17 cellular contexts compared by ENCODE assay signal in genomic region chr1:208799186-208799585, GRCh38.
DNase-seq lines count a peak whose midpoint lies in the region; ATAC-seq and TF ChIP-seq lines count a peak whose summit lies in the region.
"Had no signal": no experiment of that assay in that cellular context is flagged by ENCODE, and none has a peak within 500 bp of the region (broad histone marks: within the 10 kb centered on the region; RNA-seq: fewer than 3 reads in every experiment).

No MANE protein-coding gene starts in this region.

- no peaks in the 10 kb centered on the region for H3K9me2 ChIP-seq in GM23338 (ENCODE audit: insufficient read depth)

- no peaks in the 10 kb centered on the region for H3K27me3 ChIP-seq in GM23338 (ENCODE audit: insufficient read depth)

- H3K36me3 ChIP-seq in GM23338 (ENCODE audit: insufficient read depth), result no peaks in the 10 kb centered on the region

- no peaks in the 10 kb centered on the region for H3K36me3 Mint-ChIP-seq in HFFc6 (ENCODE audit: low read depth)
- no peaks in the 10 kb centered on the region for H3K36me3 Mint-ChIP-seq in GM23338 (ENCODE audit: low read depth)

- H3K27me3 Mint-ChIP-seq in HFFc6 (ENCODE audit: insufficient read depth) (no peaks in the 10 kb centered on the region), GM23338 (ENCODE audit: insufficient read depth, low read depth, poor library complexity) (peaks cover 2% of the 10 kb centered on the region)

- H3K4me1 Mint-ChIP-seq in HFFc6 (ENCODE audit: low read depth) (no peaks in the 10 kb centered on the region), GM23338 (peaks cover 39% of the 10 kb centered on the region)
- H3K4me1 Mint-ChIP-seq: B cell had no signal

- H3K4me1 ChIP-seq in GM23338 (ENCODE audit: insufficient read depth), result peaks cover 28% of the 10 kb centered on the region

- H3K4me3 Mint-ChIP-seq in HFFc6 (no peak overlapping the region), GM23338 (no peak overlapping the region)
- H3K4me3 Mint-ChIP-seq: B cell; CD4-positive, alpha-beta T cell; H9 had no signal

- no peak overlapping the region for H3K27ac ChIP-seq in GM23338 (ENCODE audit: low read depth)

- ATAC-seq in GM18867 (IDR thresholded peaks at IDR 0.05; ENCODE audit: unreplicated experiment) (no peak), GM23338 (no peak)
- ATAC-seq: HepG2 had no signal

- H3K27ac Mint-ChIP-seq in HFFc6 (no peak overlapping the region), GM23338 (no peak overlapping the region)
- H3K27ac Mint-ChIP-seq: B cell; CD4-positive, alpha-beta T cell had no signal

- DNase-seq in EL, result peak; percentile 36
- no peak for DNase-seq in LNCaP clone FGC (ENCODE audit: low read depth)
- peak; percentile 1 for DNase-seq in T1000 (lab: John Stamatoyannopoulos, UW)
- DNase-seq in islet precursor cell, result peak; percentile 64
- no peak for DNase-seq in HFFc6
- no peak for DNase-seq in GM23338 (ENCODE audit: low spot score)
- no peak for DNase-seq in HPDE6-E6E7 (ENCODE audit: extremely low spot score)
- DNase-seq: ACHN; C1 segment of cervical spinal cord; Calu3; CD4-positive, alpha-beta T cell; DMS 273 treated with DMSO at 0.1 percent for 48 hours; GOT3; H9 had no signal

- H3K9me3 Mint-ChIP-seq in HFFc6 (peaks cover 43% of the 10 kb centered on the region), GM23338 (no peaks in the 10 kb centered on the region)
- H3K9me3 Mint-ChIP-seq: CD4-positive, alpha-beta T cell; H9 had no signal

- no peaks in the 10 kb centered on the region for H3K79me2 ChIP-seq in GM23338 (replicated peaks; ENCODE audit: insufficient read depth)

- no peak overlapping the region for H2AFZ ChIP-seq in GM23338

- H3K4me2 ChIP-seq in GM23338, result no peak overlapping the region

- H4K20me1 ChIP-seq in GM23338 (replicated peaks; ENCODE audit: insufficient read depth), result no peaks in the 10 kb centered on the region

- TF ChIP-seq CTCF in LNCaP clone FGC (IDR thresholded peaks at IDR 0.05; ENCODE audit: control insufficient read depth, extremely low read depth, insufficient read depth) (0 out of 2 replicates have a peak, but pooled peaks have one; percentile 0), HFFc6 (IDR thresholded peaks at IDR 0.05) (no peak), GM23338 (conservative IDR thresholded peaks at IDR 0.05; ENCODE audit: low read depth in 2 of 2) (no peak)

- no peak overlapping the region for H3K4me3 ChIP-seq in LNCaP clone FGC (ENCODE audit: low read depth, low read length)
- H3K4me3 ChIP-seq in GM23338, result no peak overlapping the region

- H3F3A ChIP-seq in GM23338 (replicated peaks; ENCODE audit: low read depth), result no peaks in the 10 kb centered on the region

TF ChIP-seq in GM23338, 12 proteins besides CTCF, POLR2A, EP300 and RAD21 (continues in another document):
- TF ChIP-seq ZNF114 (CRISPR knock-in tag; IDR thresholded peaks at IDR 0.05) (no peak), STAT1 (IDR thresholded peaks at IDR 0.05; ENCODE audit: unreplicated experiment) (no peak), EZH2phosphoT487 (IDR thresholded peaks at IDR 0.05; ENCODE audit: unreplicated experiment) (no peak), JUNB (IDR thresholded peaks at IDR 0.05; ENCODE audit: unreplicated experiment) (no peak), CREB1 (CRISPR knock-in tag; IDR thresholded peaks at IDR 0.05; ENCODE audit: low read depth) (no peak), EZH2 (IDR thresholded peaks at IDR 0.05; ENCODE audit: low read depth, unreplicated experiment) (no peak), ETS1 (IDR thresholded peaks at IDR 0.05) (no peak), POLR2AphosphoS5 (IDR thresholded peaks at IDR 0.05; ENCODE audit: low read depth) (no peak), ZNF331 (CRISPR knock-in tag; IDR thresholded peaks at IDR 0.05; ENCODE audit: low read depth) (no peak), ZNF462 (CRISPR knock-in tag; IDR thresholded peaks at IDR 0.05) (no peak), NANOG (IDR thresholded peaks at IDR 0.05; ENCODE audit: borderline replicate concordance) (no peak)

Comparison
In these comparisons a context has a peak if more than half of its experiments do, and no peak if none do; other contexts are left out.
1. DNase-seq: peak in EL (single experiment), T1000 (single experiment) and islet precursor cell (single experiment); none in LNCaP clone FGC (single experiment), HFFc6 (single experiment), GM23338 (single experiment) and HPDE6-E6E7 (single experiment).